In genomic region chr11:61797263-61797944, GRCh38 we compare ENCODE assay signal across 1 cellular context.
TF ChIP-seq lines count a peak whose summit lies in the region.

No MANE protein-coding gene starts in this region.

TF ChIP-seq in K562, 482 proteins besides CTCF, POLR2A, EP300 and RAD21 (continues in another document):
- TF ChIP-seq ETV1 (tag; conservative IDR thresholded peaks at IDR 0.05; ENCODE audit: low read depth) (no peak), NR2F6 (CRISPR knock-in tag; IDR thresholded peaks at IDR 0.05) (0 out of 2 replicates have a peak, but pooled peaks have one; percentile 6), NFIC (IDR thresholded peaks at IDR 0.05) (0 out of 2 replicates have a peak, but pooled peaks have one; percentile 5), TFAM (CRISPR knock-in tag; conservative IDR thresholded peaks at IDR 0.05) (no peak), ZNF3 (CRISPR knock-in tag; IDR thresholded peaks at IDR 0.05) (0 out of 2 replicates have a peak, but pooled peaks have one; percentile 5), SP1 (CRISPR knock-in tag; IDR thresholded peaks at IDR 0.05) (peak; percentile 17; the same call in 1 of the 2 replicates), YY1 (IDR thresholded peaks at IDR 0.05; ENCODE audit: borderline replicate concordance in 1 of 3, control insufficient read depth in 1 of 3, extremely low read depth in 1 of 3, insufficient read depth in 3 of 3, insufficient read length in 1 of 3, insufficient replicate concordance in 2 of 3, low read depth in 1 of 3, low read length in 2 of 3) (peak in 2 of 3 experiments; percentile 39 to 84), LEF1 (IDR thresholded peaks at IDR 0.05) (peak; percentile 39; the same call in 1 of the 2 replicates), CREM (IDR thresholded peaks at IDR 0.05; ENCODE audit: low read depth) (0 out of 2 replicates have a peak, but pooled peaks have one; percentile 2), TBL1XR1 (IDR thresholded peaks at IDR 0.05; ENCODE audit: low read length in 2 of 2) (peak in 1 of 2 experiments; percentile 47; a peak in 1 of 4 replicates), CXXC5 (CRISPR knock-in tag; IDR thresholded peaks at IDR 0.05) (no peak), GTF2B (IDR thresholded peaks at IDR 0.05; ENCODE audit: extremely low read depth, insufficient read length) (no peak), RCOR1 (IDR thresholded peaks at IDR 0.05; ENCODE audit: borderline replicate concordance in 1 of 2, low read depth in 2 of 2, low read length in 2 of 2) (peak in 1 of 2 experiments; percentile 36; a peak in 1 of 4 replicates), POLR2G (IDR thresholded peaks at IDR 0.05; ENCODE audit: low read depth, low read length) (peak; percentile 43), ZNF23 (CRISPR knock-in tag; IDR thresholded peaks at IDR 0.05) (0 out of 2 replicates have a peak, but pooled peaks have one; percentile 0), CAMTA2 (CRISPR knock-in tag; conservative IDR thresholded peaks at IDR 0.05) (peak; percentile 92), L3MBTL2 (IDR thresholded peaks at IDR 0.05) (0 out of 2 replicates have a peak, but pooled peaks have one; percentile 26), ZNF232 (CRISPR knock-in tag; IDR thresholded peaks at IDR 0.05) (no peak), SUPT5H (IDR thresholded peaks at IDR 0.05) (peak; percentile 12), PCBP2 (IDR thresholded peaks at IDR 0.05; ENCODE audit: low read depth, low read length, poor library complexity, severe bottlenecking) (no peak), SAFB (IDR thresholded peaks at IDR 0.05; ENCODE audit: borderline replicate concordance, low read depth, low read length) (no peak), U2AF1 (optimal IDR thresholded peaks at IDR 0.05; ENCODE audit: low read depth, low read length) (no peak), ZNF121 (CRISPR knock-in tag; conservative IDR thresholded peaks at IDR 0.05) (peak; percentile 92), MAZ (CRISPR knock-in tag; conservative IDR thresholded peaks at IDR 0.05 in 1 of 2, IDR thresholded peaks at IDR 0.05 in 1 of 2) (peak in 1 of 2 experiments; percentile 18; a peak in 1 of 4 replicates), MEF2D (tag; conservative IDR thresholded peaks at IDR 0.05; ENCODE audit: low read depth) (no peak), ZNF165 (CRISPR knock-in tag; IDR thresholded peaks at IDR 0.05; ENCODE audit: borderline replicate concordance) (no peak), MAFK (IDR thresholded peaks at IDR 0.05; ENCODE audit: low read length) (0 out of 2 replicates have a peak, but pooled peaks have one; percentile 5), SRSF3 (IDR thresholded peaks at IDR 0.05; ENCODE audit: insufficient read depth, low read length) (no peak), IRF9 (tag; IDR thresholded peaks at IDR 0.05) (no peak), NUFIP1 (IDR thresholded peaks at IDR 0.05; ENCODE audit: partially characterized antibody) (no peak), NFXL1 (CRISPR knock-in tag; IDR thresholded peaks at IDR 0.05) (0 out of 2 replicates have a peak, but pooled peaks have one; percentile 61), ZNF592 (IDR thresholded peaks at IDR 0.05) (peak; percentile 85; the same call in 1 of the 2 replicates), MCM5 (IDR thresholded peaks at IDR 0.05; ENCODE audit: low read depth) (no peak)
- TF ChIP-seq, protein P1, sequence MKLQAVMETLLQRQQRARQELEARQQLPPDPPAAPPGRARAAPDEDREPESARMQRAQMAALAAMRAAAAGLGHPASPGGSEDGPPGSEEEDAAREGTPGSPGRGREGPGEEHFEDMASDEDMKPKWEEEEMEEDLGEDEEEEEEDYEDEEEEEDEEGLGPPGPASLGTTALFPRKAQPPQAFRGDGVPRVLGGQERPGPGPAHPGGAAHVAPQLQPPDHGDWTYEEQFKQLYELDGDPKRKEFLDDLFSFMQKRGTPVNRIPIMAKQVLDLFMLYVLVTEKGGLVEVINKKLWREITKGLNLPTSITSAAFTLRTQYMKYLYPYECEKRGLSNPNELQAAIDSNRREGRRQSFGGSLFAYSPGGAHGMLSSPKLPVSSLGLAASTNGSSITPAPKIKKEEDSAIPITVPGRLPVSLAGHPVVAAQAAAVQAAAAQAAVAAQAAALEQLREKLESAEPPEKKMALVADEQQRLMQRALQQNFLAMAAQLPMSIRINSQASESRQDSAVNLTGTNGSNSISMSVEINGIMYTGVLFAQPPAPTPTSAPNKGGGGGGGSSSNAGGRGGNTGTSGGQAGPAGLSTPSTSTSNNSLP (IDR thresholded peaks at IDR 0.05; ENCODE audit: borderline replicate concordance, low read depth, low read length) = peak; percentile 97
- TF ChIP-seq, protein P2, sequence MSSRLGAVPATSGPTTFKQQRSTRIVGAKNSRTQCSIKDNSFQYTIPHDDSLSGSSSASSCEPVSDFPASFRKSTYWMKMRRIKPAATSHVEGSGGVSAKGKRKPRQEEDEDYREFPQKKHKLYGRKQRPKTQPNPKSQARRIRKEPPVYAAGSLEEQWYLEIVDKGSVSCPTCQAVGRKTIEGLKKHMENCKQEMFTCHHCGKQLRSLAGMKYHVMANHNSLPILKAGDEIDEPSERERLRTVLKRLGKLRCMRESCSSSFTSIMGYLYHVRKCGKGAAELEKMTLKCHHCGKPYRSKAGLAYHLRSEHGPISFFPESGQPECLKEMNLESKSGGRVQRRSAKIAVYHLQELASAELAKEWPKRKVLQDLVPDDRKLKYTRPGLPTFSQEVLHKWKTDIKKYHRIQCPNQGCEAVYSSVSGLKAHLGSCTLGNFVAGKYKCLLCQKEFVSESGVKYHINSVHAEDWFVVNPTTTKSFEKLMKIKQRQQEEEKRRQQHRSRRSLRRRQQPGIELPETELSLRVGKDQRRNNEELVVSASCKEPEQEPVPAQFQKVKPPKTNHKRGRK (tag; IDR thresholded peaks at IDR 0.05) = no peak
- TF ChIP-seq, protein P3, sequence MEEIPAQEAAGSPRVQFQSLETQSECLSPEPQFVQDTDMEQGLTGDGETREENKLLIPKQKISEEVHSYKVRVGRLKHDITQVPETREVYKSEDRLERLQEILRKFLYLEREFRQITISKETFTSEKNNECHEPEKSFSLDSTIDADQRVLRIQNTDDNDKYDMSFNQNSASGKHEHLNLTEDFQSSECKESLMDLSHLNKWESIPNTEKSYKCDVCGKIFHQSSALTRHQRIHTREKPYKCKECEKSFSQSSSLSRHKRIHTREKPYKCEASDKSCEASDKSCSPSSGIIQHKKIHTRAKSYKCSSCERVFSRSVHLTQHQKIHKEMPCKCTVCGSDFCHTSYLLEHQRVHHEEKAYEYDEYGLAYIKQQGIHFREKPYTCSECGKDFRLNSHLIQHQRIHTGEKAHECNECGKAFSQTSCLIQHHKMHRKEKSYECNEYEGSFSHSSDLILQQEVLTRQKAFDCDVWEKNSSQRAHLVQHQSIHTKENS (CRISPR knock-in tag; IDR thresholded peaks at IDR 0.05) = 0 out of 2 replicates have a peak, but pooled peaks have one; percentile 43
- TF ChIP-seq, protein P4, sequence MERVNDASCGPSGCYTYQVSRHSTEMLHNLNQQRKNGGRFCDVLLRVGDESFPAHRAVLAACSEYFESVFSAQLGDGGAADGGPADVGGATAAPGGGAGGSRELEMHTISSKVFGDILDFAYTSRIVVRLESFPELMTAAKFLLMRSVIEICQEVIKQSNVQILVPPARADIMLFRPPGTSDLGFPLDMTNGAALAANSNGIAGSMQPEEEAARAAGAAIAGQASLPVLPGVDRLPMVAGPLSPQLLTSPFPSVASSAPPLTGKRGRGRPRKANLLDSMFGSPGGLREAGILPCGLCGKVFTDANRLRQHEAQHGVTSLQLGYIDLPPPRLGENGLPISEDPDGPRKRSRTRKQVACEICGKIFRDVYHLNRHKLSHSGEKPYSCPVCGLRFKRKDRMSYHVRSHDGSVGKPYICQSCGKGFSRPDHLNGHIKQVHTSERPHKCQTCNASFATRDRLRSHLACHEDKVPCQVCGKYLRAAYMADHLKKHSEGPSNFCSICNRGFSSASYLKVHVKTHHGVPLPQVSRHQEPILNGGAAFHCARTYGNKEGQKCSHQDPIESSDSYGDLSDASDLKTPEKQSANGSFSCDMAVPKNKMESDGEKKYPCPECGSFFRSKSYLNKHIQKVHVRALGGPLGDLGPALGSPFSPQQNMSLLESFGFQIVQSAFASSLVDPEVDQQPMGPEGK (CRISPR knock-in tag; IDR thresholded peaks at IDR 0.05; ENCODE audit: borderline replicate concordance) = no peak
- TF ChIP-seq, protein P5, sequence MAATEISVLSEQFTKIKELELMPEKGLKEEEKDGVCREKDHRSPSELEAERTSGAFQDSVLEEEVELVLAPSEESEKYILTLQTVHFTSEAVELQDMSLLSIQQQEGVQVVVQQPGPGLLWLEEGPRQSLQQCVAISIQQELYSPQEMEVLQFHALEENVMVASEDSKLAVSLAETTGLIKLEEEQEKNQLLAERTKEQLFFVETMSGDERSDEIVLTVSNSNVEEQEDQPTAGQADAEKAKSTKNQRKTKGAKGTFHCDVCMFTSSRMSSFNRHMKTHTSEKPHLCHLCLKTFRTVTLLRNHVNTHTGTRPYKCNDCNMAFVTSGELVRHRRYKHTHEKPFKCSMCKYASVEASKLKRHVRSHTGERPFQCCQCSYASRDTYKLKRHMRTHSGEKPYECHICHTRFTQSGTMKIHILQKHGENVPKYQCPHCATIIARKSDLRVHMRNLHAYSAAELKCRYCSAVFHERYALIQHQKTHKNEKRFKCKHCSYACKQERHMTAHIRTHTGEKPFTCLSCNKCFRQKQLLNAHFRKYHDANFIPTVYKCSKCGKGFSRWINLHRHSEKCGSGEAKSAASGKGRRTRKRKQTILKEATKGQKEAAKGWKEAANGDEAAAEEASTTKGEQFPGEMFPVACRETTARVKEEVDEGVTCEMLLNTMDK (IDR thresholded peaks at IDR 0.05; ENCODE audit: borderline replicate concordance, insufficient read depth, low read depth, low read length, poor library complexity, severe bottlenecking) = peak; percentile 21
- TF ChIP-seq, protein P6, sequence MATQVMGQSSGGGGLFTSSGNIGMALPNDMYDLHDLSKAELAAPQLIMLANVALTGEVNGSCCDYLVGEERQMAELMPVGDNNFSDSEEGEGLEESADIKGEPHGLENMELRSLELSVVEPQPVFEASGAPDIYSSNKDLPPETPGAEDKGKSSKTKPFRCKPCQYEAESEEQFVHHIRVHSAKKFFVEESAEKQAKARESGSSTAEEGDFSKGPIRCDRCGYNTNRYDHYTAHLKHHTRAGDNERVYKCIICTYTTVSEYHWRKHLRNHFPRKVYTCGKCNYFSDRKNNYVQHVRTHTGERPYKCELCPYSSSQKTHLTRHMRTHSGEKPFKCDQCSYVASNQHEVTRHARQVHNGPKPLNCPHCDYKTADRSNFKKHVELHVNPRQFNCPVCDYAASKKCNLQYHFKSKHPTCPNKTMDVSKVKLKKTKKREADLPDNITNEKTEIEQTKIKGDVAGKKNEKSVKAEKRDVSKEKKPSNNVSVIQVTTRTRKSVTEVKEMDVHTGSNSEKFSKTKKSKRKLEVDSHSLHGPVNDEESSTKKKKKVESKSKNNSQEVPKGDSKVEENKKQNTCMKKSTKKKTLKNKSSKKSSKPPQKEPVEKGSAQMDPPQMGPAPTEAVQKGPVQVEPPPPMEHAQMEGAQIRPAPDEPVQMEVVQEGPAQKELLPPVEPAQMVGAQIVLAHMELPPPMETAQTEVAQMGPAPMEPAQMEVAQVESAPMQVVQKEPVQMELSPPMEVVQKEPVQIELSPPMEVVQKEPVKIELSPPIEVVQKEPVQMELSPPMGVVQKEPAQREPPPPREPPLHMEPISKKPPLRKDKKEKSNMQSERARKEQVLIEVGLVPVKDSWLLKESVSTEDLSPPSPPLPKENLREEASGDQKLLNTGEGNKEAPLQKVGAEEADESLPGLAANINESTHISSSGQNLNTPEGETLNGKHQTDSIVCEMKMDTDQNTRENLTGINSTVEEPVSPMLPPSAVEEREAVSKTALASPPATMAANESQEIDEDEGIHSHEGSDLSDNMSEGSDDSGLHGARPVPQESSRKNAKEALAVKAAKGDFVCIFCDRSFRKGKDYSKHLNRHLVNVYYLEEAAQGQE (CRISPR knock-in tag; IDR thresholded peaks at IDR 0.05; ENCODE audit: low read depth) = no peak
